In genomic region chr9:70053864-70054263, GRCh38 we compare ENCODE assay signal across 12 cellular contexts. TPM values are rescaled to one million over a fixed set of nuclear protein-coding genes. Genes with fewer than 3 reads are reported as not detected.
DNase-seq lines count a peak whose midpoint lies in the region; ATAC-seq, FAIRE-seq and TF ChIP-seq lines count a peak whose summit lies in the region.
"Had no signal": no experiment of that assay in that cellular context is flagged by ENCODE, and none has a peak within 500 bp of the region (broad histone marks: within the 10 kb centered on the region; RNA-seq: fewer than 3 reads in every experiment).

No MANE protein-coding gene starts in this region.

- TF ChIP-seq POLR2A in endothelial cell of umbilical vein (IDR thresholded peaks at IDR 0.05; ENCODE audit: low read depth, low read length): no peak

- dilution Hi-C loops in endothelial cell of umbilical vein (cut with MboI; ENCODE audit: extremely low pct_ligation_motif_present, low sequenced_read_pairs): no loop called here

- H3K79me2 ChIP-seq in endothelial cell of umbilical vein (ENCODE audit: control insufficient read depth, insufficient read depth, low read length): no peaks in the 10 kb centered on the region
- H3K79me2 ChIP-seq: parathyroid adenoma had no signal

- no peak overlapping the region for H3K4me3 ChIP-seq in endothelial cell of umbilical vein (replicated peaks in 1 of 3; ENCODE audit: insufficient read depth in 1 of 3, low read depth in 1 of 3, low read length in 3 of 3)
- H3K4me3 ChIP-seq: heart right ventricle had no signal

- no peaks in the 10 kb centered on the region for H3K9me3 ChIP-seq in endothelial cell of umbilical vein (replicated peaks; ENCODE audit: control insufficient read depth, insufficient read depth, low read length)
- H3K9me3 ChIP-seq: heart right ventricle had no signal

- POLR2A ChIA-PET in endothelial cell of umbilical vein (lab: Charles Lee): no interaction called here

- no peaks in the 10 kb centered on the region for H3K9me1 ChIP-seq in endothelial cell of umbilical vein (replicated peaks; ENCODE audit: control insufficient read depth, extremely low read depth, insufficient read depth, low read length)

- H3K36me3 ChIP-seq in endothelial cell of umbilical vein (ENCODE audit: control insufficient read depth in 2 of 2, extremely low read depth in 1 of 2, insufficient read depth in 2 of 2, low read length in 2 of 2): no peaks in the 10 kb centered on the region
- H3K36me3 ChIP-seq: heart right ventricle, WERI-Rb-1 had no signal

- H3K27ac ChIP-seq in endothelial cell of umbilical vein (ENCODE audit: insufficient read depth, low read depth, low read length): no peak overlapping the region
- H3K27ac ChIP-seq: parathyroid adenoma, WERI-Rb-1 had no signal

- no peaks in the 10 kb centered on the region for H4K20me1 ChIP-seq in endothelial cell of umbilical vein (replicated peaks; ENCODE audit: control insufficient read depth, extremely low read depth, insufficient read depth, low read length)

- H3K4me1 ChIP-seq in endothelial cell of umbilical vein (ENCODE audit: control insufficient read depth, extremely low read depth, insufficient read depth, low read length): peaks cover 11% of the 10 kb centered on the region
- H3K4me1 ChIP-seq: parathyroid adenoma had no signal

- no TSS peak for BruUV-seq in endothelial cell of umbilical vein (replicated peaks; lab: Mats Ljungman, UMichigan)

- intact Hi-C loops in endothelial cell of umbilical vein (cut with micrococcal nuclease): loop anchor here (1.0 kb wide), 1 partner anchor 9 kb away; no protein-coding TSS in a partner anchor

- no peak overlapping the region for H2AFZ ChIP-seq in endothelial cell of umbilical vein (ENCODE audit: low read depth, low read length)
- H2AFZ ChIP-seq: parathyroid adenoma had no signal

- CTCF ChIA-PET in endothelial cell of umbilical vein (lab: Charles Lee): interaction anchor here (1.1 to 3.9 kb wide), 5 partner anchors 9 to 381 kb away, joined by 3 to 19 read pairs (median 5); no protein-coding TSS in a partner anchor

- H3K9ac ChIP-seq in endothelial cell of umbilical vein (replicated peaks; ENCODE audit: extremely low read depth, insufficient read depth, low read length): no peak overlapping the region
- H3K9ac ChIP-seq: parathyroid adenoma had no signal

- DNase-seq in DMS79 treated with DMSO at 0.1 percent for 48 hours (lab: John Stamatoyannopoulos, UW): peak; percentile 28
- DNase-seq in NCI-H446 (lab: John Stamatoyannopoulos, UW): peak; percentile 58 to 82
- DNase-seq in endothelial cell of umbilical vein (ENCODE audit: low read depth, low spot score): peak; percentile 84
- DNase-seq in pulmonary artery endothelial cell (ENCODE audit: low read depth, low spot score): peak; percentile 69
- DNase-seq in stimulated activated naive CD8-positive, alpha-beta T cell treated with anti-CD3 and anti-CD28 coated beads, Interleukin-15, Interleukin-2, amounts not matched to agents 100 U/mL and 50 U/mL, for 24 hours: no peak
- no peak for DNase-seq in NK-92 (lab: John Stamatoyannopoulos, UW; ENCODE audit: unreplicated experiment)
- no peak for DNase-seq in AG08396 (ENCODE audit: low spot score)
- no peak for DNase-seq in retina
- DNase-seq: heart right ventricle, NCI-H1930, WERI-Rb-1 had no signal

- H3K27me3 ChIP-seq in endothelial cell of umbilical vein (ENCODE audit: control insufficient read depth in 2 of 2, insufficient read depth in 2 of 2, low read length in 2 of 2): peaks cover 0 to 1% of the 10 kb centered on the region in 2 experiments
- H3K27me3 ChIP-seq: heart right ventricle had no signal

- peak; percentile 62 for FAIRE-seq in endothelial cell of umbilical vein (lab: Jason Lieb, UNC)

- no peak for ATAC-seq in stimulated activated naive CD8-positive, alpha-beta T cell treated with anti-CD3 and anti-CD28 coated beads, Interleukin-15, Interleukin-2, amounts not matched to agents 100 U/mL and 50 U/mL, for 24 hours

- H3K4me2 ChIP-seq in endothelial cell of umbilical vein (ENCODE audit: insufficient read depth, low read length): no peak overlapping the region

- no peak for TF ChIP-seq CTCF in endothelial cell of umbilical vein (IDR thresholded peaks at IDR 0.05; ENCODE audit: extremely low read depth in 1 of 2, insufficient read depth in 1 of 2, low read depth in 1 of 2, low read length in 2 of 2)

TF ChIP-seq in endothelial cell of umbilical vein, 7 proteins besides CTCF, POLR2A, EP300 and RAD21:
- TF ChIP-seq MYC (IDR thresholded peaks at IDR 0.05; ENCODE audit: low read depth, low read length): no peak
- TF ChIP-seq, protein P1, sequence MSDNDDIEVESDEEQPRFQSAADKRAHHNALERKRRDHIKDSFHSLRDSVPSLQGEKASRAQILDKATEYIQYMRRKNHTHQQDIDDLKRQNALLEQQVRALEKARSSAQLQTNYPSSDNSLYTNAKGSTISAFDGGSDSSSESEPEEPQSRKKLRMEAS (IDR thresholded peaks at IDR 0.05; ENCODE audit: insufficient read depth, insufficient read length): no peak
- peak; percentile 21 for TF ChIP-seq POLR2AphosphoS5 (IDR thresholded peaks at IDR 0.05; ENCODE audit: insufficient read depth, low read depth, low read length)
- TF ChIP-seq FOS (IDR thresholded peaks at IDR 0.05; ENCODE audit: borderline replicate concordance, insufficient read depth, low read length): peak; percentile 75
- peak; percentile 61 for TF ChIP-seq JUN (IDR thresholded peaks at IDR 0.05; ENCODE audit: borderline replicate concordance, insufficient read depth, insufficient read length, low read depth)
- peak; percentile 94 for TF ChIP-seq GATA2 (IDR thresholded peaks at IDR 0.05; ENCODE audit: insufficient read depth, insufficient read length, low read depth, low read length)
- no peak for TF ChIP-seq EZH2 (IDR thresholded peaks at IDR 0.05; ENCODE audit: borderline replicate concordance, low read depth, low read length, severe bottlenecking)
TF ChIP-seq in endothelial cell of umbilical vein: peak in this region for 4.

RNA-seq across cellular contexts. Expression of gene MAMDC2, which starts 10.2 kb away (rescaled TPM):
- 0.60 and 0.85 TPM in 2 replicates for total RNA-seq in endothelial cell of umbilical vein
- 1.1 TPM in 2 replicates for polyA plus RNA-seq in endothelial cell of umbilical vein
- 1.1 and 1.3 TPM in 2 replicates for polyA plus RNA-seq in endothelial cell of umbilical vein (2011; cell fraction: cytosol; rRNA removed)
- polyA plus RNA-seq in endothelial cell of umbilical vein (2011; cell fraction: nucleus; rRNA removed): 1.1 TPM in 2 replicates
- polyA plus RNA-seq in endothelial cell of umbilical vein (2012): 2.2 and 3.5 TPM in 2 replicates
- polyA minus RNA-seq in endothelial cell of umbilical vein: 2.1 and 3.4 TPM in 2 replicates
- polyA minus RNA-seq in endothelial cell of umbilical vein (2011; cell fraction: cytosol; rRNA and poly(A)+ RNA removed): not detected
- polyA minus RNA-seq in endothelial cell of umbilical vein (2011; cell fraction: nucleus; rRNA and poly(A)+ RNA removed): 1.4 and 4.4 TPM in 2 replicates
- total RNA-seq in pulmonary artery endothelial cell: 26.4 and 37.7 TPM in 2 replicates

Comparison
In these comparisons a context has a peak if more than half of its experiments do, and no peak if none do; other contexts are left out.
1. DNase-seq: peak in DMS79 treated with DMSO at 0.1 percent for 48 hours (single experiment), NCI-H446 (2 of 2), endothelial cell of umbilical vein (single experiment) and pulmonary artery endothelial cell (single experiment); none in stimulated activated naive CD8-positive, alpha-beta T cell treated with anti-CD3 and anti-CD28 coated beads, Interleukin-15, Interleukin-2, amounts not matched to agents 100 U/mL and 50 U/mL, for 24 hours (single experiment), NK-92 (single experiment), AG08396 (single experiment) and retina (single experiment).
2. RNA of gene MAMDC2, which starts 10.2 kb away (total RNA-seq): 26.4 to 37.7 TPM in pulmonary artery endothelial cell; 0.60 to 0.85 TPM in endothelial cell of umbilical vein; every median in the first group is over 10 times any median in the second.